ENCODE assay signal across 8 cellular contexts in the genomic region with DNA sequence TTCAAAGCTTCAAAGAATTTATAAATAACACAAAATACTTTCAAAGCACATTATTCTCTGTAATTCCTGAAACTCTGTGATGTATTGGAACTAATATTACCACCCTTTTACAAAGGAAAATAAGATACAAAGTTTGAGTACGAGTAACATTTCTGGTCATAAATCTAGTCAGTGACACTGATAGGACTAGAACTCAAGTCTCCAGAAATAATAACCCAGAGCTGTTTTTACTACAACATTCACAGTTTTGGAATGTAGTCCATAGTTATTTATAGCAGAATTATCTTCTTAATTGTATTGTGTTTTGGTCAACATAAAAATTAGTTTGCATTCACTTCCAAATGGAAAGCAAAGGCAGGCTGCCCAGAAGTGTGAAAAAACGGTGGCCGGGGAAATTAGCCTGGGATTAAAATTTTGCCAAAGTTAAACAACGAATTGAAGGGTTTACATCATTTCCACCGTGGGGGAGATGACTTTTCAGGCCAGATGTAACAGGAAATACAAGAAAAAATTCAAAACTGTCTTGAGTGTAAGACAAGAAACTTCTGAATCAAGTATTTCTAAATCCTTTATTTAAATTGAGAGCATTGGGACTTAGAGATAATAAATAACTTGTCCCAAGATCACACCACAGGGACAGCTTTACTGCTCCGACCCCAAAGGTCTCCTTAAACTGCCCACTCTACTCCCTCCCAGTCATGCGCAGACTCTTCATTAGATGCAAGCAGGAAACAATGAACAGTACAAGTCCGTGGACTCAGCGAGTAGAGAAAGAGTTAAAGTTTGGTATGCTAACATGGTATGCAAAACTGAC.
DNase-seq lines count a peak whose midpoint lies in the region; ATAC-seq and TF ChIP-seq lines count a peak whose summit lies in the region.

No MANE protein-coding gene starts in this region.

- no peaks in the 10 kb centered on the region for H3K9me2 ChIP-seq in MM.1S (replicated peaks; ENCODE audit: insufficient read depth, low read length)

- peak; percentile 15 for ATAC-seq in GM21529 (IDR thresholded peaks at IDR 0.05; ENCODE audit: unreplicated experiment)

- H3K9me3 ChIP-seq in MM.1S (replicated peaks; ENCODE audit: insufficient read depth, low read length) (no peaks in the 10 kb centered on the region), colonic mucosa (no peaks in the 10 kb centered on the region), mucosa of rectum (ENCODE audit: control insufficient read depth in 2 of 2, low read length in 2 of 2) (no peaks in the 10 kb centered on the region)

- H3K4me1 ChIP-seq in MM.1S (ENCODE audit: low read length) (peaks cover 15% of the 10 kb centered on the region; the same call in 1 of the 2 replicates), colonic mucosa (no peaks in the 10 kb centered on the region), mucosa of rectum (ENCODE audit: control insufficient read depth in 2 of 2, insufficient read depth in 2 of 2, low read length in 2 of 2) (peaks cover 11 to 14% of the 10 kb centered on the region in 2 donors)

- H2AFZ ChIP-seq in MM.1S (ENCODE audit: low read length) = peak overlapping the region; percentile 70

- TF ChIP-seq CTCF in MM.1S (IDR thresholded peaks at IDR 0.05; ENCODE audit: low read length) (no peak), colonic mucosa (IDR thresholded peaks at IDR 0.05) (no peak)

- peaks cover 24% of the 10 kb centered on the region for H3F3A ChIP-seq in MM.1S (ENCODE audit: insufficient read depth, low read length)

- H3K4me3 ChIP-seq in MM.1S (ENCODE audit: low read length) (peak overlapping the region; percentile 87), colonic mucosa (peak overlapping the region; percentile 96), mucosa of rectum (ENCODE audit: low read length in 2 of 2) (peak overlapping the region; percentile 89 to 96)

- intact Hi-C loops in colonic mucosa (cut with DNase I) = loop anchor here (10.0 kb wide), 1 partner anchor 53 kb away; no protein-coding TSS in a partner anchor

- H3K27me3 ChIP-seq in MM.1S (replicated peaks; ENCODE audit: insufficient read depth, low read length) (no peaks in the 10 kb centered on the region), colonic mucosa (no peaks in the 10 kb centered on the region), mucosa of rectum (ENCODE audit: control insufficient read depth in 2 of 2, insufficient read depth in 2 of 2, low read length in 2 of 2) (no peaks in the 10 kb centered on the region)

- H3K9ac ChIP-seq in MM.1S (ENCODE audit: low read length) (peak overlapping the region; percentile 77; the same call in 1 of the 2 replicates), colonic mucosa (ENCODE audit: low read depth in 2 of 2, low read length in 2 of 2) (peak overlapping the region in 1 of 2 donors; percentile 97), mucosa of rectum (ENCODE audit: low read depth in 1 of 2, low read length in 2 of 2) (peak overlapping the region; percentile 18 to 82)

- H3K79me2 ChIP-seq in MM.1S (ENCODE audit: low read length) = peaks cover 56% of the 10 kb centered on the region

- H3K27ac ChIP-seq in MM.1S (ENCODE audit: low read length) = peak overlapping the region; percentile 69; the same call in 1 of the 2 replicates
- peak overlapping the region; percentile 94 for H3K27ac ChIP-seq in colonic mucosa
- peak overlapping the region; percentile 91 to 92 for H3K27ac ChIP-seq in mucosa of rectum (ENCODE audit: low read depth in 2 of 2, low read length in 2 of 2)

- no peaks in the 10 kb centered on the region for H4K20me1 ChIP-seq in MM.1S (ENCODE audit: insufficient read depth, low read length)

- peak; percentile 32 for DNase-seq in Daoy (ENCODE audit: low read depth)
- DNase-seq in MM.1S = no peak
- peak; percentile 22 for DNase-seq in colonic mucosa
- no peak for DNase-seq in NOMO-1 (lab: John Stamatoyannopoulos, UW; ENCODE audit: unreplicated experiment in 2 of 2)
- DNase-seq in NCI-H1092 treated with DMSO at 0.1 percent for 48 hours (lab: John Stamatoyannopoulos, UW) = no peak
- DNase-seq in SKM-1 treated with dmso at 0.1 percent for 144 hours (lab: John Stamatoyannopoulos, UW; ENCODE audit: unreplicated experiment) = no peak

- H3K36me3 ChIP-seq in MM.1S (replicated peaks; ENCODE audit: insufficient read depth, low read length) (no peaks in the 10 kb centered on the region), colonic mucosa (no peaks in the 10 kb centered on the region), mucosa of rectum (ENCODE audit: control insufficient read depth in 2 of 2, insufficient read depth in 2 of 2, low read length in 2 of 2) (no peaks in the 10 kb centered on the region)

- H3K4me2 ChIP-seq in MM.1S (ENCODE audit: low read depth, low read length) = peak overlapping the region; percentile 74

Comparison
In these comparisons a context has a peak if more than half of its experiments do, and no peak if none do; other contexts are left out.
1. DNase-seq: peak in Daoy (single experiment) and colonic mucosa (single experiment); none in MM.1S (single experiment), NOMO-1 (0 of 2), NCI-H1092 treated with DMSO at 0.1 percent for 48 hours (single experiment) and SKM-1 treated with dmso at 0.1 percent for 144 hours (single experiment).
2. Peak in every context shown above with its lines, with median percentiles within 50 percentile points of each other: H3K27ac ChIP-seq and H3K4me3 ChIP-seq.